8 cellular contexts compared by ENCODE assay signal in genomic region chr20:19786311-19786710, GRCh38. TPM values are rescaled to one million over a fixed set of nuclear protein-coding genes. Genes with fewer than 3 reads are reported as not detected.
DNase-seq lines count a peak whose midpoint lies in the region; TF ChIP-seq lines count a peak whose summit lies in the region.

No MANE protein-coding gene starts in this region.

- H3K27me3 ChIP-seq in SJSA1 (replicated peaks): no peaks in the 10 kb centered on the region
- no peaks in the 10 kb centered on the region for H3K27me3 ChIP-seq in subcutaneous abdominal adipose tissue (ENCODE audit: control insufficient read depth in 5 of 5, insufficient read depth in 4 of 5, low read length in 5 of 5)

- TF ChIP-seq CTCF in glutamatergic neuron (IDR thresholded peaks at IDR 0.05; ENCODE audit: partially characterized antibody, unreplicated experiment) (no peak), GM13977 (IDR thresholded peaks at IDR 0.05; ENCODE audit: extremely low read depth, insufficient read depth, missing control alignments) (no peak), GM20000 (IDR thresholded peaks at IDR 0.05; ENCODE audit: extremely low read depth, missing control alignments) (no peak)

- peaks cover 41% of the 10 kb centered on the region for H3K4me1 Mint-ChIP-seq in glutamatergic neuron (ENCODE audit: low read depth, unreplicated experiment)

- DNase-seq in LHCN-M2 (ENCODE audit: low read depth) (peak; percentile 96), SJSA1 (ENCODE audit: low read depth in 1 of 2, low spot score in 2 of 2) (peak; percentile 66 to 68), glutamatergic neuron (peak; percentile 71), activated T-cell treated with anti-CD3 and anti-CD28 coated beads for 4 hours (no peak), GM13977 (ENCODE audit: low spot score) (no peak), GM20000 (ENCODE audit: low spot score) (no peak)
- DNase-seq in central memory CD4-positive, alpha-beta T cell: no peak

- peaks cover 9% of the 10 kb centered on the region for H3K9me3 Mint-ChIP-seq in glutamatergic neuron (ENCODE audit: unreplicated experiment)

- H3K4me3 ChIP-seq in SJSA1 (no peak overlapping the region), subcutaneous abdominal adipose tissue (ENCODE audit: low read depth in 1 of 5, low read length in 5 of 5) (peak overlapping the region in 1 of 5 donors; percentile 17)

- H3K9ac ChIP-seq in subcutaneous abdominal adipose tissue (ENCODE audit: low read length in 5 of 5): no peak overlapping the region

- H3K36me3 ChIP-seq in SJSA1: no peaks in the 10 kb centered on the region
- H3K36me3 ChIP-seq in subcutaneous abdominal adipose tissue (ENCODE audit: control insufficient read depth in 5 of 5, insufficient read depth in 5 of 5, low read length in 5 of 5): no peaks in the 10 kb centered on the region

- H3K27ac ChIP-seq in SJSA1 (peak overlapping the region; percentile 9; the same call in 1 of the 2 replicates), subcutaneous abdominal adipose tissue (ENCODE audit: low read depth, low read length) (peak overlapping the region; percentile 83)

- H3K9me3 ChIP-seq in SJSA1 (replicated peaks) (0 out of 2 replicates have a peak, but pooled peaks cover 2% of the 10 kb centered on the region), subcutaneous abdominal adipose tissue (ENCODE audit: control insufficient read depth in 5 of 5, low read length in 5 of 5) (peaks cover 0 to 3% (median 0%) of the 10 kb centered on the region in 5 donors)

- H3K4me1 ChIP-seq in SJSA1 (replicated peaks): peaks cover 40% of the 10 kb centered on the region
- H3K4me1 ChIP-seq in subcutaneous abdominal adipose tissue (ENCODE audit: control insufficient read depth in 5 of 5, insufficient read depth in 5 of 5, low read length in 5 of 5): peaks cover 12 to 36% (median 26%) of the 10 kb centered on the region in 5 donors

- H3K4me3 Mint-ChIP-seq in glutamatergic neuron (ENCODE audit: unreplicated experiment): peak overlapping the region; percentile 77

- in situ Hi-C loops in GM13977 (cut with MboI; ENCODE audit: low pct_unique_long_range_greater_than_20kb, low sequenced_read_pairs, unreplicated experiment): loop anchor here (10.0 kb wide), 1 partner anchor 208 kb away; no protein-coding TSS in a partner anchor

- peaks cover 3% of the 10 kb centered on the region for H3K27me3 Mint-ChIP-seq in glutamatergic neuron (ENCODE audit: unreplicated experiment)

- H3K36me3 Mint-ChIP-seq in glutamatergic neuron (ENCODE audit: unreplicated experiment): peaks cover 6% of the 10 kb centered on the region

- peak overlapping the region; percentile 99 for H3K27ac Mint-ChIP-seq in glutamatergic neuron (ENCODE audit: unreplicated experiment)

RNA-seq across cellular contexts. Expression of gene RIN2, which starts 28.3 kb away (rescaled TPM):
- 71.6 and 73.6 TPM in 2 replicates for total RNA-seq in LHCN-M2 (2014; rRNA removed)
- 24.6 TPM for polyA plus RNA-seq in LHCN-M2 (2012)
- 15.7 and 19.0 TPM in 2 replicates for total RNA-seq in SJSA1 (2014; rRNA removed; shearing (Covaris generic))
- total RNA-seq in glutamatergic neuron (ENCODE audit: unreplicated experiment): 108 TPM

Comparison
In these comparisons a context has a peak if more than half of its experiments do, and no peak if none do; other contexts are left out.
1. DNase-seq: peak in LHCN-M2 (single experiment), SJSA1 (2 of 2) and glutamatergic neuron (single experiment); none in central memory CD4-positive, alpha-beta T cell (single experiment), activated T-cell treated with anti-CD3 and anti-CD28 coated beads for 4 hours (single experiment), GM13977 (single experiment) and GM20000 (single experiment).